ENCODE assay signal across 1 cellular context in the genomic region with DNA sequence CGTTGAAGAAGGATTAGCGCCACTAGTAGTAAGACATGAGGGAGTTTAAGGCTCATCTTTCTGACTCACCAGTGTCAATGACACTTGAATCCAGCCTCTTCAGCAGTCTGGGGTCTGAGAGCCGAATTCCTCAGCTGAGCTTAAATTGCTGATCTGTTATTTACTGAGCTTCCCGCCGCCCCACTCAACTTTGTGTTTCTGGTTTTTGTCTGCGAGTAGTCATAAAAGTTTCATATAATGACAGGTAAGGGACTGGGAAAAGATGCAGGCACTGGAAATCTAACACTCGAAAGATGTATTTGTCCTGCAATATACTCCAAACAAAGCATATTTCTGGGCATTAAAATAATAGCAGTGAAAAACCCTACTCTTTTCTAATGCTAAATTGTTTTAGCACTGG.
TF ChIP-seq lines count a peak whose summit lies in the region.

No MANE protein-coding gene starts in this region.

TF ChIP-seq in HepG2, 621 proteins besides CTCF, POLR2A, EP300 and RAD21:
- TF ChIP-seq, protein P1, sequence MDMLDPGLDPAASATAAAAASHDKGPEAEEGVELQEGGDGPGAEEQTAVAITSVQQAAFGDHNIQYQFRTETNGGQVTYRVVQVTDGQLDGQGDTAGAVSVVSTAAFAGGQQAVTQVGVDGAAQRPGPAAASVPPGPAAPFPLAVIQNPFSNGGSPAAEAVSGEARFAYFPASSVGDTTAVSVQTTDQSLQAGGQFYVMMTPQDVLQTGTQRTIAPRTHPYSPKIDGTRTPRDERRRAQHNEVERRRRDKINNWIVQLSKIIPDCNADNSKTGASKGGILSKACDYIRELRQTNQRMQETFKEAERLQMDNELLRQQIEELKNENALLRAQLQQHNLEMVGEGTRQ (IDR thresholded peaks at IDR 0.05; ENCODE audit: low read depth, low read length): no peak
- TF ChIP-seq, protein P1 (CRISPR knock-in tag; IDR thresholded peaks at IDR 0.05; ENCODE audit: borderline replicate concordance): no peak
- TF ChIP-seq ZNF879 (CRISPR knock-in tag; IDR thresholded peaks at IDR 0.05) (no peak), ZFP36 (IDR thresholded peaks at IDR 0.05; ENCODE audit: borderline replicate concordance, low read depth, low read length, partially characterized antibody) (no peak), ZNF782 (CRISPR knock-in tag; IDR thresholded peaks at IDR 0.05; ENCODE audit: borderline replicate concordance) (no peak), MED13 (CRISPR knock-in tag; IDR thresholded peaks at IDR 0.05) (no peak), MAFF (IDR thresholded peaks at IDR 0.05; ENCODE audit: low read depth, low read length) (peak; percentile 36; the same call in 1 of the 2 replicates), MAFK (conservative IDR thresholded peaks at IDR 0.05 in 1 of 2, IDR thresholded peaks at IDR 0.05 in 1 of 2; ENCODE audit: low read length in 2 of 2) (peak in 1 of 2 experiments; percentile 59; a peak in 2 of 4 replicates), GZF1 (CRISPR knock-in tag; IDR thresholded peaks at IDR 0.05) (no peak), ZNF383 (CRISPR knock-in tag; IDR thresholded peaks at IDR 0.05; ENCODE audit: borderline replicate concordance) (no peak)
- TF ChIP-seq, protein P2, sequence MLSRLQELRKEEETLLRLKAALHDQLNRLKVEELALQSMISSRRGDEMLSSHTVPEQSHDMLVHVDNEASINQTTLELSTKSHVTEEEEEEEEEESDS (CRISPR knock-in tag; IDR thresholded peaks at IDR 0.05; ENCODE audit: borderline replicate concordance): no peak
